1 cellular context compared by ENCODE assay signal in the genomic region with DNA sequence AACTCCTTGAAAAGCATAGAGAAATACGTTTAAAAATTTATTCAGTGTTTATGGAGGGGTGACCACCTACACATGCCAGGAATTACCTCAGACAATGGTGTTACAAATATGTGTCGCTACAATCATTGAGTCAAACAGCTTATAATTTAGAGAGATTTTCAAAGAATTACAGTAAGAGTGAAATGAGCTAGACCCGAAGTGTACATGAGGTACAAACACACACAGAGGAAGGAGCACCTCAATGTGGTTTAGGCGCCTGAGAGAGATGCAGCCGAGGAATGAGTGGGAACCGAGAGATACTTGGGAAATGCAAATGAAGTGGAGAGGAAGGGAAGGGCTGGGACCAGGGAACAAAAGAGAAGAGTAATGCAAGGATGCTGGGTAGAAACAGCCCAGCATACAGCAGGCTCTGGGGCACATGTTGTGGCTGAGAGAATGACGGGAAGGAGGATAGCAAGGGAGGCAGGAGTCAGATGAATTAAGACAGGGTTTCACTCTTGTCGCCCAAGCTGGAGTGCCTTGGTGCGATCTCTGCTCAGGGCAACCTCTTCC.
TF ChIP-seq lines count a peak whose summit lies in the region.

No MANE protein-coding gene starts in this region.

TF ChIP-seq in WTC11, 78 proteins besides CTCF, POLR2A, EP300 and RAD21 (continued from another document):
- TF ChIP-seq, protein P1, sequence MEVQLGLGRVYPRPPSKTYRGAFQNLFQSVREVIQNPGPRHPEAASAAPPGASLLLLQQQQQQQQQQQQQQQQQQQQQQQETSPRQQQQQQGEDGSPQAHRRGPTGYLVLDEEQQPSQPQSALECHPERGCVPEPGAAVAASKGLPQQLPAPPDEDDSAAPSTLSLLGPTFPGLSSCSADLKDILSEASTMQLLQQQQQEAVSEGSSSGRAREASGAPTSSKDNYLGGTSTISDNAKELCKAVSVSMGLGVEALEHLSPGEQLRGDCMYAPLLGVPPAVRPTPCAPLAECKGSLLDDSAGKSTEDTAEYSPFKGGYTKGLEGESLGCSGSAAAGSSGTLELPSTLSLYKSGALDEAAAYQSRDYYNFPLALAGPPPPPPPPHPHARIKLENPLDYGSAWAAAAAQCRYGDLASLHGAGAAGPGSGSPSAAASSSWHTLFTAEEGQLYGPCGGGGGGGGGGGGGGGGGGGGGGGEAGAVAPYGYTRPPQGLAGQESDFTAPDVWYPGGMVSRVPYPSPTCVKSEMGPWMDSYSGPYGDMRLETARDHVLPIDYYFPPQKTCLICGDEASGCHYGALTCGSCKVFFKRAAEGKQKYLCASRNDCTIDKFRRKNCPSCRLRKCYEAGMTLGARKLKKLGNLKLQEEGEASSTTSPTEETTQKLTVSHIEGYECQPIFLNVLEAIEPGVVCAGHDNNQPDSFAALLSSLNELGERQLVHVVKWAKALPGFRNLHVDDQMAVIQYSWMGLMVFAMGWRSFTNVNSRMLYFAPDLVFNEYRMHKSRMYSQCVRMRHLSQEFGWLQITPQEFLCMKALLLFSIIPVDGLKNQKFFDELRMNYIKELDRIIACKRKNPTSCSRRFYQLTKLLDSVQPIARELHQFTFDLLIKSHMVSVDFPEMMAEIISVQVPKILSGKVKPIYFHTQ (CRISPR knock-in tag; IDR thresholded peaks at IDR 0.05): no peak
- no peak for TF ChIP-seq HMGA2 (CRISPR knock-in tag; IDR thresholded peaks at IDR 0.05)
- TF ChIP-seq, protein P2, sequence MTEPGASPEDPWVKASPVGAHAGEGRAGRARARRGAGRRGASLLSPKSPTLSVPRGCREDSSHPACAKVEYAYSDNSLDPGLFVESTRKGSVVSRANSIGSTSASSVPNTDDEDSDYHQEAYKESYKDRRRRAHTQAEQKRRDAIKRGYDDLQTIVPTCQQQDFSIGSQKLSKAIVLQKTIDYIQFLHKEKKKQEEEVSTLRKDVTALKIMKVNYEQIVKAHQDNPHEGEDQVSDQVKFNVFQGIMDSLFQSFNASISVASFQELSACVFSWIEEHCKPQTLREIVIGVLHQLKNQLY (CRISPR knock-in tag; IDR thresholded peaks at IDR 0.05): no peak
